Comparison of ENCODE assay signal across 24 cellular contexts in genomic region chr3:131114201-131114600, GRCh38.
"Had no signal": no experiment of that assay in that cellular context is flagged by ENCODE, and none has a peak within 500 bp of the region (broad histone marks: within the 10 kb centered on the region; RNA-seq: fewer than 3 reads in every experiment).

No MANE protein-coding gene starts in this region.

- ATAC-seq: activated CD4-positive, CD25-positive, alpha-beta regulatory T cell treated with anti-CD3 and anti-CD28 coated beads, Interleukin-2, amount 50 U/mL, for 24 hours; activated CD8-positive, alpha-beta T cell treated with anti-CD3 and anti-CD28 coated beads for 36 hours; activated T-cell treated with anti-CD3 and anti-CD28 coated beads, Interleukin-2, amount 50 U/mL, for 72 hours; Panc1; Right ventricle myocardium inferior had no signal

- H3K27me3 ChIP-seq: MG63 had no signal

- DNase-seq: activated CD4-positive, alpha-beta T cell treated with anti-CD3 and anti-CD28 coated beads for 4 hours; activated CD8-positive, alpha-beta memory T cell treated with anti-CD3 and anti-CD28 coated beads, Interleukin-2, amount 50 U/mL, for 4 hours; activated CD8-positive, alpha-beta T cell treated with anti-CD3 and anti-CD28 coated beads for 36 hours; activated gamma-delta T cell treated with Interleukin-2 at 50 U/mL for 16 hours; activated naive CD4-positive, alpha-beta T cell treated with anti-CD3 and anti-CD28 coated beads, Interleukin-2, amount 10 ng/mL, durations not matched to agents 7 days and 5 days; activated naive CD8-positive, alpha-beta T cell treated with anti-CD3 and anti-CD28 coated beads for 36 hours; activated T-cell treated with anti-CD3 and anti-CD28 coated beads, Interleukin-2, amount 50 U/mL, for 72 hours; MG63; MV-4-11; NCI-H1105; NCI-H1436; NCI-H1694 treated with DMSO at 0.1 percent for 48 hours; NCI-H2029 treated with DMSO at 0.1 percent for 48 hours; NCI-H345; NCI-H510A; NCI-H69; NK-92 treated with Interleukin-12 subunit alpha and Interleukin-12 subunit beta, amount 100 ng/mL, for 24 hours; OCI-M1; RPMI8226; SK-N-SH; T-helper 1 cell had no signal

- H3K4me3 ChIP-seq: MG63 had no signal

- H3K9ac ChIP-seq: SK-N-SH had no signal

- H3K4me2 ChIP-seq: SK-N-SH had no signal

- H3K36me3 ChIP-seq: MG63 had no signal

- H3K9me3 ChIP-seq: MG63, SK-N-SH had no signal
